13 cellular contexts compared by ENCODE assay signal in genomic region chr7:26157520-26158105, GRCh38. TPM values are rescaled to one million over a fixed set of nuclear protein-coding genes. Genes with fewer than 3 reads are reported as not detected.
DNase-seq lines count a peak whose midpoint lies in the region; ATAC-seq and TF ChIP-seq lines count a peak whose summit lies in the region.
"Had no signal": no experiment of that assay in that cellular context is flagged by ENCODE, and none has a peak within 500 bp of the region (broad histone marks: within the 10 kb centered on the region; RNA-seq: fewer than 3 reads in every experiment).

No MANE protein-coding gene starts in this region.

- no peak for TF ChIP-seq POLR2A in IMR-90 (IDR thresholded peaks at IDR 0.05; ENCODE audit: low read depth, low read length)

- H2BK5ac ChIP-seq in IMR-90 (ENCODE audit: low read depth, low read length, poor library complexity, severe bottlenecking): peak overlapping the region; percentile 47

- peak overlapping the region; percentile 99 for H3K27ac Mint-ChIP-seq in activated CD4-positive, alpha-beta T cell treated with anti-CD3 and anti-CD28 coated beads, Interleukin-2, amount 10 ng/mL, durations not matched to agents 24 days and 14 days
- H3K27ac Mint-ChIP-seq in activated naive CD4-positive, alpha-beta T cell treated with anti-CD3 and anti-CD28 coated beads, Interleukin-2, amount 50 U/mL, for 72 hours: peak overlapping the region; percentile 87 to 94

- intact Hi-C loops in activated CD4-positive, alpha-beta T cell treated with anti-CD3 and anti-CD28 coated beads, Interleukin-2, amount 10 ng/mL, durations not matched to agents 24 days and 14 days (cut with micrococcal nuclease): loop anchor here (10.0 kb wide), 1 partner anchor 263 kb away; no protein-coding TSS in a partner anchor
- intact Hi-C loops in IMR-90 (cut with micrococcal nuclease) (no loop called here), mucosa of descending colon (cut with DNase I, micrococcal nuclease) (no loop called here)

- H3K4me1 ChIP-seq in IMR-90 (ENCODE audit: control insufficient read depth, insufficient read depth, low read length) (peaks cover 31% of the 10 kb centered on the region), mucosa of descending colon (ENCODE audit: low read depth) (peaks cover 46% of the 10 kb centered on the region)

- peak overlapping the region; percentile 78 for H3K4ac ChIP-seq in IMR-90 (ENCODE audit: low read depth, low read length)

- H3K4me3 ChIP-seq in IMR-90 (ENCODE audit: insufficient read depth, low read depth, low read length): no peak overlapping the region
- H3K4me3 ChIP-seq in mucosa of descending colon: no peak overlapping the region

- peaks cover 17 to 74% of the 10 kb centered on the region in 2 experiments for H3K79me1 ChIP-seq in IMR-90 (ENCODE audit: low read depth in 1 of 2, low read length in 2 of 2)

- peaks cover 66% of the 10 kb centered on the region for H3K36me3 Mint-ChIP-seq in activated CD4-positive, alpha-beta T cell treated with anti-CD3 and anti-CD28 coated beads, Interleukin-2, amount 10 ng/mL, durations not matched to agents 24 days and 14 days (ENCODE audit: low read depth)
- H3K36me3 Mint-ChIP-seq in activated naive CD4-positive, alpha-beta T cell treated with anti-CD3 and anti-CD28 coated beads, Interleukin-2, amount 50 U/mL, for 72 hours: peaks cover 12 to 39% of the 10 kb centered on the region in 2 donors

- no peak overlapping the region for H3K27ac ChIP-seq in IMR-90 (ENCODE audit: insufficient read depth, low read length)

- no TSS peak for BruUV-seq in IMR-90 (replicated peaks; lab: Mats Ljungman, UMichigan)

- CTCF ChIA-PET in IMR-90 (lab: Yijun Ruan, JAX): interaction anchor here (1.5 kb wide), 1 partner anchor 15 kb away, joined by 4 read pairs; no protein-coding TSS in a partner anchor

- ATAC-seq in IMR-90 (ENCODE audit: low read depth): no peak
- no peak for ATAC-seq in activated naive CD4-positive, alpha-beta T cell treated with anti-CD3 and anti-CD28 coated beads, Interleukin-2, amount 50 U/mL, for 72 hours
- peak; percentile 35 for ATAC-seq in mucosa of descending colon

- no peaks in the 10 kb centered on the region for H3K9me3 ChIP-seq in IMR-90 (ENCODE audit: control insufficient read depth, insufficient read depth, low read length)
- H3K9me3 ChIP-seq in mucosa of descending colon: no peaks in the 10 kb centered on the region

- no peak overlapping the region for H2AFZ ChIP-seq in IMR-90 (replicated peaks; ENCODE audit: low read length, poor library complexity)

- H3K4me2 ChIP-seq in IMR-90 (ENCODE audit: low read depth, low read length): no peak overlapping the region

- H4K20me1 ChIP-seq in IMR-90 (ENCODE audit: insufficient read depth, low read length): no peaks in the 10 kb centered on the region

- H2AK9ac ChIP-seq in IMR-90 (replicated peaks; ENCODE audit: low read depth, low read length, poor library complexity): no peak overlapping the region

- H3K18ac ChIP-seq in IMR-90 (ENCODE audit: low read depth, low read length): peak overlapping the region; percentile 6; the same call in 1 of the 2 replicates

- H2BK120ac ChIP-seq in IMR-90 (ENCODE audit: low read depth, low read length): peak overlapping the region; percentile 70; the same call in 1 of the 2 replicates

- in situ Hi-C loops in IMR-90 (cut with MboI; ENCODE audit: low sequenced_read_pairs): no loop called here

- peak overlapping the region; percentile 83; the same call in 2 of the 3 replicates for H2BK15ac ChIP-seq in IMR-90 (ENCODE audit: low read depth, low read length)

- peak overlapping the region in 1 of 2 experiments; percentile 48; a peak in 1 of 4 replicates for H4K8ac ChIP-seq in IMR-90 (ENCODE audit: low read depth in 2 of 2, low read length in 2 of 2)

- no peaks in the 10 kb centered on the region for H3K36me3 ChIP-seq in IMR-90 (ENCODE audit: control insufficient read depth, insufficient read depth, low read length)
- H3K36me3 ChIP-seq in mucosa of descending colon (ENCODE audit: low read depth): no peaks in the 10 kb centered on the region

- H3K27me3 Mint-ChIP-seq in activated CD4-positive, alpha-beta T cell treated with anti-CD3 and anti-CD28 coated beads, Interleukin-2, amount 10 ng/mL, durations not matched to agents 24 days and 14 days: no peaks in the 10 kb centered on the region

- H3K9me3 Mint-ChIP-seq in activated CD4-positive, alpha-beta T cell treated with anti-CD3 and anti-CD28 coated beads, Interleukin-2, amount 10 ng/mL, durations not matched to agents 24 days and 14 days: peaks cover 4% of the 10 kb centered on the region
- H3K9me3 Mint-ChIP-seq in activated naive CD4-positive, alpha-beta T cell treated with anti-CD3 and anti-CD28 coated beads, Interleukin-2, amount 50 U/mL, for 72 hours: peaks cover 0 to 11% of the 10 kb centered on the region in 2 donors

- no peak overlapping the region for H3K9ac ChIP-seq in IMR-90 (ENCODE audit: low read depth, low read length)

- no CpG with 5 or more reads among the region's 4 CpGs for WGBS in IMR-90 (ENCODE audit: extremely low coverage in 2 of 2, insufficient read length in 1 of 2), 2 experiments

- H3K4me1 Mint-ChIP-seq in activated CD4-positive, alpha-beta T cell treated with anti-CD3 and anti-CD28 coated beads, Interleukin-2, amount 10 ng/mL, durations not matched to agents 24 days and 14 days: peaks cover 76% of the 10 kb centered on the region

- TF ChIP-seq CTCF in IMR-90 (conservative IDR thresholded peaks at IDR 0.05; ENCODE audit: low read depth, low read length) (no peak), mucosa of descending colon (IDR thresholded peaks at IDR 0.05) (no peak)

- peak overlapping the region; percentile 10; the same call in 1 of the 2 replicates for H4K5ac ChIP-seq in IMR-90 (ENCODE audit: low read depth, low read length)

- peak overlapping the region; percentile 93 for H3K4me3 Mint-ChIP-seq in activated CD4-positive, alpha-beta T cell treated with anti-CD3 and anti-CD28 coated beads, Interleukin-2, amount 10 ng/mL, durations not matched to agents 24 days and 14 days

- H2BK20ac ChIP-seq in IMR-90 (ENCODE audit: low read depth, low read length): peak overlapping the region; percentile 88

- peak overlapping the region; percentile 65; the same call in 1 of the 2 replicates for H4K91ac ChIP-seq in IMR-90 (ENCODE audit: insufficient read depth, low read depth, low read length)

- H3K27me3 ChIP-seq in IMR-90 (ENCODE audit: control insufficient read depth, insufficient read depth, low read length): no peaks in the 10 kb centered on the region

- no peak overlapping the region for H3K56ac ChIP-seq in IMR-90 (ENCODE audit: extremely low read depth, insufficient read depth, low read length)

- H3K14ac ChIP-seq in IMR-90 (replicated peaks; ENCODE audit: low read depth, low read length): peak overlapping the region; percentile 72; the same call in 1 of the 2 replicates

- H2AK5ac ChIP-seq in IMR-90 (ENCODE audit: low read depth, low read length): peak overlapping the region; percentile 31; the same call in 1 of the 2 replicates

- H3K23ac ChIP-seq in IMR-90 (ENCODE audit: low read depth, low read length): peak overlapping the region; percentile 87; the same call in 1 of the 2 replicates

- TF ChIP-seq RAD21 in IMR-90 (IDR thresholded peaks at IDR 0.05; ENCODE audit: low read length): no peak

- DNase-seq in activated CD4-positive, alpha-beta T cell treated with anti-CD3 and anti-CD28 coated beads, Interleukin-2, amount 10 ng/mL, durations not matched to agents 24 days and 14 days: no peak
- no peak for DNase-seq in activated CD4-positive, alpha-beta T cell treated with anti-CD3 and anti-CD28 coated beads for 1 hour
- DNase-seq in IMR-90: no peak
- DNase-seq in activated naive CD4-positive, alpha-beta T cell treated with anti-CD3 and anti-CD28 coated beads, Interleukin-2, amount 50 U/mL, for 72 hours (ENCODE audit: low spot score in 2 of 2): no peak
- DNase-seq in mucosa of descending colon: no peak
- no peak for DNase-seq in HK-2 (ENCODE audit: unreplicated experiment)
- no peak for DNase-seq in stimulated activated CD4-positive, alpha-beta T cell treated with anti-CD3 and anti-CD28 coated beads, Interleukin-2, amount 100 ng/mL, for 24 hours
- no peak for DNase-seq in central memory CD4-positive, alpha-beta T cell
- DNase-seq: DMS79 treated with DMSO at 0.1 percent for 48 hours, H7, NCI-H1105, NCI-H446 treated with DMSO at 0.1 percent for 48 hours, SHP77 treated with DMSO at 0.1 percent for 48 hours had no signal

- H3K9me1 ChIP-seq in IMR-90 (ENCODE audit: insufficient read depth, low read length): peaks cover 42% of the 10 kb centered on the region

- POLR2A ChIA-PET in IMR-90 (lab: Charles Lee; ENCODE audit: unreplicated experiment): no interaction called here

- dilution Hi-C loops in IMR-90 (cut with HindIII; ENCODE audit: low sequenced_read_pairs, unreplicated experiment): no loop called here

RNA-seq across cellular contexts. Expression of gene NFE2L3, which starts 5.6 kb away (rescaled TPM):
- total RNA-seq in activated CD4-positive, alpha-beta T cell treated with anti-CD3 and anti-CD28 coated beads, Interleukin-2, amount 10 ng/mL, durations not matched to agents 24 days and 14 days: 67.8 and 68.7 TPM in 2 replicates
- total RNA-seq in IMR-90 (2012; rRNA removed) (37.8 and 43.2 TPM in 2 replicates), mucosa of descending colon (10 to 100 TPM in 1 of 3 donors, 1 to 10 TPM in 2; 7.3 to 12.2 (median 8.4) TPM)
- polyA plus RNA-seq in IMR-90 (2012; rRNA removed): 22.8 and 28.0 TPM in 2 replicates
- polyA plus RNA-seq in IMR-90 (2012; cell fraction: cytosol; rRNA removed): 9.0 and 13.0 TPM in 2 replicates
- polyA plus RNA-seq in IMR-90 (2012; cell fraction: nucleus; rRNA removed; ENCODE audit: low replicate concordance): 5.1 and 19.4 TPM in 2 replicates
- total RNA-seq in activated naive CD4-positive, alpha-beta T cell treated with anti-CD3 and anti-CD28 coated beads, Interleukin-2, amount 50 U/mL, for 72 hours: 10 to 100 TPM; 13.0 to 24.0 TPM

RNA-seq across cellular contexts. Expression of gene HNRNPA2B1, which starts 42.9 kb away (rescaled TPM):
- 862 and 873 TPM in 2 replicates for total RNA-seq in activated CD4-positive, alpha-beta T cell treated with anti-CD3 and anti-CD28 coated beads, Interleukin-2, amount 10 ng/mL, durations not matched to agents 24 days and 14 days
- total RNA-seq in IMR-90 (2012; rRNA removed): 49.3 and 118 TPM in 2 replicates
- 417 and 515 TPM in 2 replicates for polyA plus RNA-seq in IMR-90 (2012; rRNA removed)
- 51.3 and 57.4 TPM in 2 replicates for polyA plus RNA-seq in IMR-90 (2012; cell fraction: cytosol; rRNA removed)
- 46.0 and 266 TPM in 2 replicates for polyA plus RNA-seq in IMR-90 (2012; cell fraction: nucleus; rRNA removed; ENCODE audit: low replicate concordance)
- 100 to 1,000 TPM; 695 to 940 TPM for total RNA-seq in activated naive CD4-positive, alpha-beta T cell treated with anti-CD3 and anti-CD28 coated beads, Interleukin-2, amount 50 U/mL, for 72 hours
- total RNA-seq in mucosa of descending colon: 100 to 1,000 TPM; 345 to 441 (median 379) TPM

RNA-seq across cellular contexts. Expression of gene CBX3, which starts 43.9 kb away (rescaled TPM):
- 307 and 313 TPM in 2 replicates for total RNA-seq in activated CD4-positive, alpha-beta T cell treated with anti-CD3 and anti-CD28 coated beads, Interleukin-2, amount 10 ng/mL, durations not matched to agents 24 days and 14 days
- total RNA-seq in IMR-90 (2012; rRNA removed): 38.2 and 85.0 TPM in 2 replicates
- 65.6 and 76.5 TPM in 2 replicates for polyA plus RNA-seq in IMR-90 (2012; rRNA removed)
- polyA plus RNA-seq in IMR-90 (2012; cell fraction: cytosol; rRNA removed): 7.2 and 7.8 TPM in 2 replicates
- polyA plus RNA-seq in IMR-90 (2012; cell fraction: nucleus; rRNA removed; ENCODE audit: low replicate concordance): 41.4 and 59.8 TPM in 2 replicates
- 100 to 1,000 TPM; 212 to 271 TPM for total RNA-seq in activated naive CD4-positive, alpha-beta T cell treated with anti-CD3 and anti-CD28 coated beads, Interleukin-2, amount 50 U/mL, for 72 hours
- total RNA-seq in mucosa of descending colon: 10 to 100 TPM; 61.3 to 93.8 (median 81.4) TPM
